Comparison of ENCODE assay signal across 15 cellular contexts in genomic region chr9:133886563-133887501, GRCh38.
DNase-seq lines count a peak whose midpoint lies in the region; ATAC-seq and TF ChIP-seq lines count a peak whose summit lies in the region.
"Had no signal": no experiment of that assay in that cellular context is flagged by ENCODE, and none has a peak within 500 bp of the region (broad histone marks: within the 10 kb centered on the region; RNA-seq: fewer than 3 reads in every experiment).

No MANE protein-coding gene starts in this region.

- no peaks in the 10 kb centered on the region for H3F3A ChIP-seq in GM23338 (replicated peaks; ENCODE audit: low read depth)

- intact Hi-C loops in right lobe of liver (cut with DNase I) (loop anchor here in 1 of 2 donors (10.0 kb wide), 1 partner anchor 88 kb away; no protein-coding TSS in a partner anchor), ovary (cut with DNase I) (no loop called here)

- H3K9me3 ChIP-seq in BLaER1 (no peaks in the 10 kb centered on the region), RWPE2 (ENCODE audit: severe bottlenecking) (no peaks in the 10 kb centered on the region), right lobe of liver (no peaks in the 10 kb centered on the region), ovary (no peaks in the 10 kb centered on the region)

- no peak for TF ChIP-seq CTCF in GM23338 (conservative IDR thresholded peaks at IDR 0.05; ENCODE audit: low read depth in 2 of 2)
- TF ChIP-seq CTCF in RWPE2 (IDR thresholded peaks at IDR 0.05; ENCODE audit: poor library complexity, severe bottlenecking): no peak
- TF ChIP-seq CTCF in right lobe of liver (IDR thresholded peaks at IDR 0.05): no peak
- TF ChIP-seq CTCF in ovary (IDR thresholded peaks at IDR 0.05): no peak

- H4K20me1 ChIP-seq in BLaER1: peaks cover 79% of the 10 kb centered on the region
- H4K20me1 ChIP-seq in GM23338 (replicated peaks; ENCODE audit: insufficient read depth): no peaks in the 10 kb centered on the region; the same call in 1 of the 2 replicates

- no peak for TF ChIP-seq POLR2A in right lobe of liver (IDR thresholded peaks at IDR 0.05)
- no peak for TF ChIP-seq POLR2A in ovary (IDR thresholded peaks at IDR 0.05)

- peaks cover 19% of the 10 kb centered on the region for H3K27me3 Mint-ChIP-seq in GM23338 (ENCODE audit: insufficient read depth, low read depth, poor library complexity)

- no peaks in the 10 kb centered on the region; the same call in 2 of the 3 replicates for H3K9me3 Mint-ChIP-seq in GM23338
- H3K9me3 Mint-ChIP-seq: CD8-positive, alpha-beta T cell had no signal

- H3K27me3 ChIP-seq in BLaER1 (no peaks in the 10 kb centered on the region), GM23338 (ENCODE audit: insufficient read depth) (no peaks in the 10 kb centered on the region), RWPE2 (ENCODE audit: insufficient read depth, poor library complexity, severe bottlenecking) (no peaks in the 10 kb centered on the region), right lobe of liver (no peaks in the 10 kb centered on the region), ovary (no peaks in the 10 kb centered on the region)
- H3K27me3 ChIP-seq: cardiac muscle cell had no signal

- H3K4me3 ChIP-seq in BLaER1: no peak overlapping the region; the same call in 1 of the 2 replicates
- H3K4me3 ChIP-seq in GM23338: no peak overlapping the region
- H3K4me3 ChIP-seq in RWPE2 (ENCODE audit: severe bottlenecking): no peak overlapping the region
- no peak overlapping the region for H3K4me3 ChIP-seq in right lobe of liver
- no peak overlapping the region for H3K4me3 ChIP-seq in ovary
- H3K4me3 ChIP-seq: cardiac muscle cell had no signal

- H3K27ac ChIP-seq in BLaER1 (peak overlapping the region; percentile 53; the same call in 1 of the 2 replicates), GM23338 (ENCODE audit: low read depth) (0 out of 2 replicates have a peak overlapping the region, but pooled peaks have one; percentile 9), RWPE2 (ENCODE audit: poor library complexity, severe bottlenecking) (peak overlapping the region; percentile 100), right lobe of liver (peak overlapping the region in 2 of 3 donors; percentile 71 to 93), ovary (no peak overlapping the region)

- H3K4me1 Mint-ChIP-seq in GM23338: peaks cover 60% of the 10 kb centered on the region

- TF ChIP-seq EP300 in ovary (IDR thresholded peaks at IDR 0.05): no peak

- H3K4me1 ChIP-seq in BLaER1 (peaks cover 68% of the 10 kb centered on the region), GM23338 (ENCODE audit: insufficient read depth) (no peaks in the 10 kb centered on the region), RWPE2 (ENCODE audit: insufficient read depth, poor library complexity, severe bottlenecking) (peaks cover 56% of the 10 kb centered on the region), right lobe of liver (peaks cover 3 to 84% (median 43%) of the 10 kb centered on the region in 4 donors), ovary (ENCODE audit: insufficient read depth) (peaks cover 7% of the 10 kb centered on the region)

- ATAC-seq in GM23338 (no peak), RWPE2 (ENCODE audit: low read depth) (no peak), right lobe of liver (no peak), HG02885 (IDR thresholded peaks at IDR 0.05; ENCODE audit: poor library complexity, unreplicated experiment) (no peak)
- ATAC-seq: CD8-positive, alpha-beta T cell had no signal

- H3K4me3 Mint-ChIP-seq in GM23338: no peak overlapping the region
- H3K4me3 Mint-ChIP-seq: CD8-positive, alpha-beta T cell had no signal

- no peak overlapping the region for H2AFZ ChIP-seq in GM23338

- peaks cover 2% of the 10 kb centered on the region; the same call in 1 of the 3 replicates for H3K36me3 Mint-ChIP-seq in GM23338 (ENCODE audit: low read depth)
- H3K36me3 Mint-ChIP-seq: CD8-positive, alpha-beta T cell had no signal

- H3K9ac ChIP-seq in BLaER1: 0 out of 2 replicates have a peak overlapping the region, but pooled peaks have one; percentile 15

- H3K27ac Mint-ChIP-seq in GM23338: peak overlapping the region; percentile 95
- H3K27ac Mint-ChIP-seq: CD8-positive, alpha-beta T cell had no signal

- peaks cover 52% of the 10 kb centered on the region for H3K79me2 ChIP-seq in GM23338 (replicated peaks; ENCODE audit: insufficient read depth)

- 62% methylated on average over 5 of the region's 14 CpGs for WGBS in right lobe of liver (ENCODE audit: insufficient coverage, low coverage, low lambda C conversion rate, missing lambda C conversion rate)
- WGBS in ovary, 3 donors: 87 to 90% (median 87%) methylated on average over 12 to 14 of the region's 14 CpGs

- peak overlapping the region; percentile 90 for H3K4me2 ChIP-seq in BLaER1
- no peak overlapping the region for H3K4me2 ChIP-seq in GM23338

- H3K36me3 ChIP-seq in BLaER1: no peaks in the 10 kb centered on the region; the same call in 1 of the 2 replicates
- H3K36me3 ChIP-seq in GM23338 (ENCODE audit: insufficient read depth): no peaks in the 10 kb centered on the region
- H3K36me3 ChIP-seq in RWPE2 (ENCODE audit: low read depth): no peaks in the 10 kb centered on the region
- H3K36me3 ChIP-seq in right lobe of liver: no peaks in the 10 kb centered on the region
- no peaks in the 10 kb centered on the region for H3K36me3 ChIP-seq in ovary
- H3K36me3 ChIP-seq: cardiac muscle cell had no signal

- no peaks in the 10 kb centered on the region for H3K9me2 ChIP-seq in GM23338 (ENCODE audit: insufficient read depth)

- DNase-seq in GM23338 (ENCODE audit: low spot score): no peak
- no peak for DNase-seq in RWPE2 (ENCODE audit: low spot score)
- no peak for DNase-seq in right lobe of liver
- DNase-seq in kidney glomerular epithelial cell (lab: John Stamatoyannopoulos, UW): no peak
- DNase-seq in stimulated activated CD4-positive, alpha-beta T cell treated with anti-CD3 and anti-CD28 coated beads, Interleukin-15, amount 100 ng/mL, for 24 hours: no peak
- no peak for DNase-seq in ovary
- DNase-seq: amniotic stem cell, foreskin melanocyte, NCI-H1694, NCI-H446 treated with DMSO at 0.1 percent for 48 hours, Right ventricle myocardium superior had no signal

TF ChIP-seq in GM23338, 12 proteins besides CTCF, POLR2A, EP300 and RAD21 (continues in another document):
- TF ChIP-seq ZNF462 (CRISPR knock-in tag; IDR thresholded peaks at IDR 0.05) (no peak), EZH2phosphoT487 (IDR thresholded peaks at IDR 0.05; ENCODE audit: unreplicated experiment) (no peak), ZNF114 (CRISPR knock-in tag; IDR thresholded peaks at IDR 0.05) (no peak), JUNB (IDR thresholded peaks at IDR 0.05; ENCODE audit: unreplicated experiment) (no peak), NANOG (IDR thresholded peaks at IDR 0.05; ENCODE audit: borderline replicate concordance) (no peak), STAT1 (IDR thresholded peaks at IDR 0.05; ENCODE audit: unreplicated experiment) (no peak)

Comparison
In these comparisons a context has a peak if more than half of its experiments do, and no peak if none do; other contexts are left out.
1. H3K27ac ChIP-seq: peak in BLaER1 (single experiment), GM23338 (single experiment), RWPE2 (single experiment) and right lobe of liver (2 of 3); none in ovary (0 of 2).